8 cellular contexts compared by ENCODE assay signal in the genomic region with DNA sequence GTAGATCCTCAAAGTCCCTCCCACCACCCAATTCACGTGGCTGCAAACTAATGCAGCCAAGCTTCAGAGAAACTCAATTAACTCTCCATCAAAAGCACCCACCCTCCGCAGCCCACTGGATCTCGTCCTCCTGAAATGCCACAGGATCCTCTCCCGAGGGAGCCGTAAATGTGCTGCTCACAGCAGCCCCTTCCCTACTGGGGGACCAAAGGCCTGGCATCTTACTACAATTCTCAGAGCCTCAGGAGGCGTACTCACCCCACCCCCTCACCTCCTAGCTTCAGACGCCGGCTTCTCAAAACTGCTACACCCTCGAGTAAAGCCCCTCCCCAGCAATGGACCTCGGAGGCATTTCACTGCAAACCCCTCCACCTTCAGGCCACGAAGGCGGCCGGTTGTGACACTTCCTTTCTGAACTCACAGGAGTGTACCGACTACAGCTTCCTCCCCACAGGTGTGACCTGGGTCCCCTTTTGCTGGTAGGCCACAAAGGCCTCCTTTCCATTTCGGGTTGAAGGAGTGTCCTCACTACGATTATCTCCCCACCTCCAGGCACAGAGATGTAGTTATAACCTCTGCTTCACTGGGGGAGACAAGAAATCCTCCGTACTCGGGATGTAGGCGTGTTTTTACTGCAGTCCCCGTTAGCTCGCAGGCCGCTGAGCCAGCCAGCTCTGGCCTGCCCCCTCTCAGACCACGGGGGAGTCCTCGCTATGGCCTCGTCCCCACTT. TPM values are rescaled to one million over a fixed set of nuclear protein-coding genes. Genes with fewer than 3 reads are reported as not detected.
DNase-seq lines count a peak whose midpoint lies in the region; ATAC-seq and TF ChIP-seq lines count a peak whose summit lies in the region.

No MANE protein-coding gene starts in this region.

- 1% methylated on average over 25 of the region's 25 CpGs for WGBS in smooth muscle cell (ENCODE audit: low lambda C conversion rate)

- H3K9me3 ChIP-seq in KOPT-K1 (ENCODE audit: insufficient read depth, low read length, poor library complexity, severe bottlenecking) (no peaks in the 10 kb centered on the region), T-helper 17 cell (ENCODE audit: control insufficient read depth, low read length, poor library complexity, severe bottlenecking) (no peaks in the 10 kb centered on the region), smooth muscle cell (replicated peaks; ENCODE audit: low read depth) (no peaks in the 10 kb centered on the region)

- DNase-seq in ELR (ENCODE audit: low read depth) = peak; percentile 58
- peak; percentile 36 to 49 (median 40) for DNase-seq in T-helper 17 cell
- DNase-seq in smooth muscle cell (lab: John Stamatoyannopoulos, UW; ENCODE audit: unreplicated experiment) = no peak
- no peak for DNase-seq in middle frontal gyrus (ENCODE audit: extremely low spot score, low spot score)

- peaks cover 58% of the 10 kb centered on the region for H3K79me2 ChIP-seq in smooth muscle cell (ENCODE audit: low read depth)

- peak overlapping the region; percentile 97 for H3K9ac ChIP-seq in smooth muscle cell (ENCODE audit: low read depth)

- peaks cover 51% of the 10 kb centered on the region for H4K20me1 ChIP-seq in smooth muscle cell (ENCODE audit: low read depth)

- peak overlapping the region; percentile 91 for H3K4me3 Mint-ChIP-seq in T-helper 17 cell

- no peak for TF ChIP-seq CTCF in smooth muscle cell (IDR thresholded peaks at IDR 0.05; ENCODE audit: borderline replicate concordance, insufficient read depth, poor library complexity, severe bottlenecking)

- peaks cover 38% of the 10 kb centered on the region for H3K4me1 ChIP-seq in smooth muscle cell (ENCODE audit: low read depth)

- no peaks in the 10 kb centered on the region for H3F3A ChIP-seq in smooth muscle cell (ENCODE audit: low read depth)

- no peak overlapping the region for H2AFZ ChIP-seq in smooth muscle cell (ENCODE audit: low read depth)

- no peaks in the 10 kb centered on the region for H3K36me3 Mint-ChIP-seq in T-helper 17 cell (ENCODE audit: low read depth)

- peak; percentile 35 for ATAC-seq in GM21723 (IDR thresholded peaks at IDR 0.05; ENCODE audit: unreplicated experiment)
- ATAC-seq in T-helper 17 cell = peak; percentile 60

- peak overlapping the region; percentile 95 for H3K4me2 ChIP-seq in smooth muscle cell

- H3K27me3 Mint-ChIP-seq in T-helper 17 cell = no peaks in the 10 kb centered on the region

- H3K36me3 ChIP-seq in KOPT-K1 (ENCODE audit: insufficient read depth, low read length) = peaks cover 6% of the 10 kb centered on the region
- H3K36me3 ChIP-seq in smooth muscle cell (ENCODE audit: low read depth) = no peaks in the 10 kb centered on the region

- H3K4me3 ChIP-seq in iPS-11a (ENCODE audit: low read depth, low read length) (peak overlapping the region; percentile 99), smooth muscle cell (peak overlapping the region; percentile 80)

- H3K27ac Mint-ChIP-seq in T-helper 17 cell = peak overlapping the region; percentile 99

- peak overlapping the region; percentile 93 for H3K27ac ChIP-seq in KOPT-K1 (ENCODE audit: low read depth, low read length, poor library complexity, severe bottlenecking)
- peak overlapping the region; percentile 97 for H3K27ac ChIP-seq in angular gyrus (ENCODE audit: low read depth, low read length)
- peak overlapping the region; percentile 93 for H3K27ac ChIP-seq in smooth muscle cell (ENCODE audit: low read depth)

- no peaks in the 10 kb centered on the region for H3K27me3 ChIP-seq in smooth muscle cell (ENCODE audit: low read depth)

- peaks cover 46% of the 10 kb centered on the region for H3K4me1 Mint-ChIP-seq in T-helper 17 cell

RNA-seq across cellular contexts. Expression of a gene that starts 0.7 kb away (rescaled TPM):
- total RNA-seq in T-helper 17 cell = 100 to 1,000 TPM; 215 to 250 TPM
- 111 and 140 TPM in 2 replicates for total RNA-seq in smooth muscle cell
- 156 TPM in 2 replicates for polyA plus RNA-seq in smooth muscle cell

RNA-seq across cellular contexts. Expression of a gene that starts 0.7 kb away (rescaled TPM):
- total RNA-seq in T-helper 17 cell = 10 to 100 TPM; 86.0 to 87.8 TPM
- 34.0 and 44.2 TPM in 2 replicates for total RNA-seq in smooth muscle cell
- 11.5 and 14.5 TPM in 2 replicates for polyA plus RNA-seq in smooth muscle cell

RNA-seq across cellular contexts. Expression of a gene that starts 35.2 kb away (rescaled TPM):
- total RNA-seq in T-helper 17 cell = 10 to 100 TPM; 16.8 to 19.4 TPM
- 25.3 and 40.1 TPM in 2 replicates for total RNA-seq in smooth muscle cell
- 35.1 and 40.3 TPM in 2 replicates for polyA plus RNA-seq in smooth muscle cell

RNA-seq across cellular contexts. Expression of a gene that starts 35.2 kb away (rescaled TPM):
- total RNA-seq in T-helper 17 cell (10 to 100 TPM; 35.1 to 37.6 TPM), smooth muscle cell (252 and 523 TPM in 2 replicates)
- polyA plus RNA-seq in smooth muscle cell = 694 and 771 TPM in 2 replicates

RNA-seq across cellular contexts. Expression of a gene that starts 48.3 kb away (rescaled TPM):
- total RNA-seq in T-helper 17 cell (10 to 100 TPM; 13.7 to 15.7 TPM), smooth muscle cell (9.3 and 10.4 TPM in 2 replicates)
- 27.6 and 35.4 TPM in 2 replicates for polyA plus RNA-seq in smooth muscle cell

Comparison
In these comparisons a context has a peak if more than half of its experiments do, and no peak if none do; other contexts are left out.
1. DNase-seq: peak in ELR (single experiment) and T-helper 17 cell (3 of 3); none in smooth muscle cell (single experiment) and middle frontal gyrus (single experiment).
2. Peak in every context shown above with its lines, with median percentiles within 50 percentile points of each other: H3K27ac ChIP-seq.